ENCODE assay signal across 24 cellular contexts in genomic region chr6:109000289-109000688, GRCh38.
DNase-seq lines count a peak whose midpoint lies in the region; ATAC-seq, FAIRE-seq and TF ChIP-seq lines count a peak whose summit lies in the region.
"Had no signal": no experiment of that assay in that cellular context is flagged by ENCODE, and none has a peak within 500 bp of the region (broad histone marks: within the 10 kb centered on the region; RNA-seq: fewer than 3 reads in every experiment).

No MANE protein-coding gene starts in this region.

- TF ChIP-seq CTCF in natural killer cell (IDR thresholded peaks at IDR 0.05) (no peak), fibroblast of villous mesenchyme (IDR thresholded peaks at IDR 0.05; ENCODE audit: insufficient read depth, low read depth, low read length) (no peak), smooth muscle cell (IDR thresholded peaks at IDR 0.05; ENCODE audit: borderline replicate concordance, insufficient read depth, poor library complexity, severe bottlenecking) (no peak), kidney (IDR thresholded peaks at IDR 0.05; ENCODE audit: borderline replicate concordance, extremely low read depth, insufficient read depth) (no peak)

- no peaks in the 10 kb centered on the region for H3K27me3 ChIP-seq in smooth muscle cell (ENCODE audit: low read depth)
- H3K27me3 ChIP-seq: Peyer's patch, SJSA1 had no signal

- peak overlapping the region; percentile 42 for H3K27ac ChIP-seq in smooth muscle cell (ENCODE audit: low read depth)
- no peak overlapping the region for H3K27ac ChIP-seq in kidney (ENCODE audit: low read depth in 2 of 2, low read length in 2 of 2)
- H3K27ac ChIP-seq: C4-2B, KMS-11, Peyer's patch, SJSA1 had no signal

- peaks cover 34 to 36% of the 10 kb centered on the region in 2 donors for H3K4me1 Mint-ChIP-seq in natural killer cell
- peaks cover 19 to 25% of the 10 kb centered on the region in 2 donors for H3K4me1 Mint-ChIP-seq in natural killer cell treated with Interleukin-12 subunit alpha and Interleukin-12 subunit beta and Interleukin-15 and Interleukin-18, amount 100 ng/mL, for 72 hours (ENCODE audit: low read depth in 2 of 2)
- H3K4me1 Mint-ChIP-seq in stimulated activated memory B cell treated with anti-CD40 and anti-IgM and Interleukin-4, amounts not matched to agents 10 μg/mL and 1 μg/mL and 100 μg/mL, for 72 hours: no peaks in the 10 kb centered on the region

- intact Hi-C loops in natural killer cell (cut with micrococcal nuclease): no loop called here
- intact Hi-C loops in kidney (cut with DNase I): no loop called here

- no peak overlapping the region for H3K4me3 ChIP-seq in fibroblast of villous mesenchyme (ENCODE audit: low read depth, low read length)
- no peak overlapping the region for H3K4me3 ChIP-seq in smooth muscle cell
- H3K4me3 ChIP-seq in kidney (ENCODE audit: low read length in 2 of 2): no peak overlapping the region
- H3K4me3 ChIP-seq: Peyer's patch, SJSA1 had no signal

- WGBS in smooth muscle cell (ENCODE audit: low lambda C conversion rate): 93% methylated on average over 2 of the region's 2 CpGs

- no peaks in the 10 kb centered on the region for H3F3A ChIP-seq in smooth muscle cell (ENCODE audit: low read depth)

- peak overlapping the region; percentile 4 to 48 for H3K27ac Mint-ChIP-seq in natural killer cell
- no peak overlapping the region for H3K27ac Mint-ChIP-seq in natural killer cell treated with Interleukin-12 subunit alpha and Interleukin-12 subunit beta and Interleukin-15 and Interleukin-18, amount 100 ng/mL, for 72 hours
- H3K27ac Mint-ChIP-seq in stimulated activated memory B cell treated with anti-CD40 and anti-IgM and Interleukin-4, amounts not matched to agents 10 μg/mL and 1 μg/mL and 100 μg/mL, for 72 hours: no peak overlapping the region

- peaks cover 27% of the 10 kb centered on the region for H3K79me2 ChIP-seq in smooth muscle cell (ENCODE audit: low read depth)

- peaks cover 12% of the 10 kb centered on the region for H3K4me1 ChIP-seq in smooth muscle cell (ENCODE audit: low read depth)
- H3K4me1 ChIP-seq in kidney (ENCODE audit: control insufficient read depth in 1 of 2, insufficient read depth in 1 of 2, low read depth in 1 of 2, low read length in 2 of 2): peaks cover 7 to 14% of the 10 kb centered on the region in 2 donors
- H3K4me1 ChIP-seq: SJSA1 had no signal

- no peaks in the 10 kb centered on the region for H3K27me3 Mint-ChIP-seq in natural killer cell (ENCODE audit: low read depth in 2 of 2)
- H3K27me3 Mint-ChIP-seq in natural killer cell treated with Interleukin-12 subunit alpha and Interleukin-12 subunit beta and Interleukin-15 and Interleukin-18, amount 100 ng/mL, for 72 hours: no peaks in the 10 kb centered on the region
- H3K27me3 Mint-ChIP-seq in stimulated activated memory B cell treated with anti-CD40 and anti-IgM and Interleukin-4, amounts not matched to agents 10 μg/mL and 1 μg/mL and 100 μg/mL, for 72 hours: no peaks in the 10 kb centered on the region
- H3K27me3 Mint-ChIP-seq: CD8-positive, alpha-beta memory T cell had no signal

- H3K36me3 Mint-ChIP-seq in natural killer cell: peaks cover 19% of the 10 kb centered on the region
- no peaks in the 10 kb centered on the region for H3K36me3 Mint-ChIP-seq in natural killer cell treated with Interleukin-12 subunit alpha and Interleukin-12 subunit beta and Interleukin-15 and Interleukin-18, amount 100 ng/mL, for 72 hours
- peaks cover 19% of the 10 kb centered on the region for H3K36me3 Mint-ChIP-seq in stimulated activated memory B cell treated with anti-CD40 and anti-IgM and Interleukin-4, amounts not matched to agents 10 μg/mL and 1 μg/mL and 100 μg/mL, for 72 hours

- no peak overlapping the region for H3K4me2 ChIP-seq in smooth muscle cell
- H3K4me2 ChIP-seq: KMS-11 had no signal

- H3K4me3 Mint-ChIP-seq in natural killer cell: no peak overlapping the region
- H3K4me3 Mint-ChIP-seq in natural killer cell treated with Interleukin-12 subunit alpha and Interleukin-12 subunit beta and Interleukin-15 and Interleukin-18, amount 100 ng/mL, for 72 hours: no peak overlapping the region
- H3K4me3 Mint-ChIP-seq in stimulated activated memory B cell treated with anti-CD40 and anti-IgM and Interleukin-4, amounts not matched to agents 10 μg/mL and 1 μg/mL and 100 μg/mL, for 72 hours: no peak overlapping the region

- DNase-seq in natural killer cell: no peak
- DNase-seq in natural killer cell treated with Interleukin-12 subunit alpha and Interleukin-12 subunit beta and Interleukin-15 and Interleukin-18, amount 100 ng/mL, for 72 hours (ENCODE audit: low spot score): no peak
- peak; percentile 8 for DNase-seq in fibroblast of villous mesenchyme (ENCODE audit: low read depth)
- no peak for DNase-seq in smooth muscle cell (lab: John Stamatoyannopoulos, UW; ENCODE audit: unreplicated experiment)
- DNase-seq in kidney: no peak
- no peak for DNase-seq in iPS-NIHi7 (ENCODE audit: extremely low spot score)
- DNase-seq: Calu3; CD8-positive, alpha-beta memory T cell; IMR-90; MV-4-11; NCI-H1694; NCI-H2081; NCI-H2171 treated with DMSO at 0.1 percent for 48 hours; NCI-H524 treated with DMSO at 0.1 percent for 48 hours; NCI-H82; Peyer's patch had no signal

- H2AFZ ChIP-seq in smooth muscle cell (ENCODE audit: low read depth): no peak overlapping the region

- H3K9ac ChIP-seq in smooth muscle cell (ENCODE audit: low read depth): no peak overlapping the region
- H3K9ac ChIP-seq in kidney (ENCODE audit: low read length in 2 of 2): no peak overlapping the region
- H3K9ac ChIP-seq: KMS-11 had no signal

- peaks cover 42% of the 10 kb centered on the region for H4K20me1 ChIP-seq in smooth muscle cell (ENCODE audit: low read depth)

- ATAC-seq in natural killer cell: no peak
- ATAC-seq in natural killer cell treated with Interleukin-12 subunit alpha and Interleukin-12 subunit beta and Interleukin-15 and Interleukin-18, amount 100 ng/mL, for 72 hours: no peak
- ATAC-seq in stimulated activated memory B cell treated with anti-CD40 and anti-IgM and Interleukin-4, amounts not matched to agents 10 μg/mL and 1 μg/mL and 100 μg/mL, for 72 hours: no peak
- ATAC-seq: HCT116 had no signal

- peaks cover 6% of the 10 kb centered on the region for H3K36me3 ChIP-seq in smooth muscle cell (ENCODE audit: low read depth)
- H3K36me3 ChIP-seq in kidney (ENCODE audit: control insufficient read depth in 1 of 2, insufficient read depth in 2 of 2, low read length in 2 of 2): peaks cover 11 to 16% of the 10 kb centered on the region in 2 donors

- FAIRE-seq in kidney (lab: Jason Lieb, UNC): no peak
- FAIRE-seq: GM12892, GM18507, H1 had no signal

- no peaks in the 10 kb centered on the region for H3K9me3 ChIP-seq in smooth muscle cell (replicated peaks; ENCODE audit: low read depth)
- no peaks in the 10 kb centered on the region for H3K9me3 ChIP-seq in kidney (ENCODE audit: control insufficient read depth in 1 of 2, low read length in 2 of 2)
- H3K9me3 ChIP-seq: Peyer's patch, SJSA1 had no signal

- H3K9me3 Mint-ChIP-seq in natural killer cell: no peaks in the 10 kb centered on the region
- H3K9me3 Mint-ChIP-seq in natural killer cell treated with Interleukin-12 subunit alpha and Interleukin-12 subunit beta and Interleukin-15 and Interleukin-18, amount 100 ng/mL, for 72 hours: no peaks in the 10 kb centered on the region
- no peaks in the 10 kb centered on the region for H3K9me3 Mint-ChIP-seq in stimulated activated memory B cell treated with anti-CD40 and anti-IgM and Interleukin-4, amounts not matched to agents 10 μg/mL and 1 μg/mL and 100 μg/mL, for 72 hours
- H3K9me3 Mint-ChIP-seq: CD8-positive, alpha-beta memory T cell had no signal

Comparison
In these comparisons a context has a peak if more than half of its experiments do, and no peak if none do; other contexts are left out.
1. H3K27ac Mint-ChIP-seq: peak in natural killer cell (2 of 2); none in natural killer cell treated with Interleukin-12 subunit alpha and Interleukin-12 subunit beta and Interleukin-15 and Interleukin-18, amount 100 ng/mL, for 72 hours (0 of 2) and stimulated activated memory B cell treated with anti-CD40 and anti-IgM and Interleukin-4, amounts not matched to agents 10 μg/mL and 1 μg/mL and 100 μg/mL, for 72 hours (single experiment).